ENCODE assay signal across 1 cellular context in the genomic region with DNA sequence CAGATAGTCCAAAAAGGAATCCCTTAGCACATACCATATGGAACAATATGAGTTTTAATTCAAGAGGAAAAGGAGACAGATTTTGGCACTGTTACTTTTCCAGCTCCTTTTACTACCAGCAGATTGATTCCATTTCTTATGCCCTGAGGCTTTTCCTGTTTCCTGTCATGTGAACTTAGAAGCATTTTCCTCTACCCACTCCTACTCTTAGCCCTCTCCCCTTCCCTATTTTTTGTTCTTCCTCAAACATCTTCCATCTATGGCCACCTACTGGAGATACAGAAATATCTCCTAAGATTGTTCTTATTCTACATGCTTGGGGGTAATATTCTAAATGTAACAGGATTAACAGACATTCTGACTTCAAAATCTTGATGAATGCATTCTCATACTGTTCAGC.
TF ChIP-seq lines count a peak whose summit lies in the region.

No MANE protein-coding gene starts in this region.

TF ChIP-seq in WTC11, 78 proteins besides CTCF, POLR2A, EP300 and RAD21 (continued from another document):
- TF ChIP-seq, protein P1, sequence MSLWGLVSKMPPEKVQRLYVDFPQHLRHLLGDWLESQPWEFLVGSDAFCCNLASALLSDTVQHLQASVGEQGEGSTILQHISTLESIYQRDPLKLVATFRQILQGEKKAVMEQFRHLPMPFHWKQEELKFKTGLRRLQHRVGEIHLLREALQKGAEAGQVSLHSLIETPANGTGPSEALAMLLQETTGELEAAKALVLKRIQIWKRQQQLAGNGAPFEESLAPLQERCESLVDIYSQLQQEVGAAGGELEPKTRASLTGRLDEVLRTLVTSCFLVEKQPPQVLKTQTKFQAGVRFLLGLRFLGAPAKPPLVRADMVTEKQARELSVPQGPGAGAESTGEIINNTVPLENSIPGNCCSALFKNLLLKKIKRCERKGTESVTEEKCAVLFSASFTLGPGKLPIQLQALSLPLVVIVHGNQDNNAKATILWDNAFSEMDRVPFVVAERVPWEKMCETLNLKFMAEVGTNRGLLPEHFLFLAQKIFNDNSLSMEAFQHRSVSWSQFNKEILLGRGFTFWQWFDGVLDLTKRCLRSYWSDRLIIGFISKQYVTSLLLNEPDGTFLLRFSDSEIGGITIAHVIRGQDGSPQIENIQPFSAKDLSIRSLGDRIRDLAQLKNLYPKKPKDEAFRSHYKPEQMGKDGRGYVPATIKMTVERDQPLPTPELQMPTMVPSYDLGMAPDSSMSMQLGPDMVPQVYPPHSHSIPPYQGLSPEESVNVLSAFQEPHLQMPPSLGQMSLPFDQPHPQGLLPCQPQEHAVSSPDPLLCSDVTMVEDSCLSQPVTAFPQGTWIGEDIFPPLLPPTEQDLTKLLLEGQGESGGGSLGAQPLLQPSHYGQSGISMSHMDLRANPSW (CRISPR knock-in tag; conservative IDR thresholded peaks at IDR 0.05; ENCODE audit: low read depth), result no peak
- TF ChIP-seq MXD4 (CRISPR knock-in tag; IDR thresholded peaks at IDR 0.05; ENCODE audit: borderline replicate concordance) (no peak), ATF1 (CRISPR knock-in tag; IDR thresholded peaks at IDR 0.05) (no peak), ZNF219 (CRISPR knock-in tag; IDR thresholded peaks at IDR 0.05; ENCODE audit: borderline replicate concordance) (no peak), KAT7 (CRISPR knock-in tag; IDR thresholded peaks at IDR 0.05; ENCODE audit: borderline replicate concordance) (no peak)
- TF ChIP-seq, protein P2, sequence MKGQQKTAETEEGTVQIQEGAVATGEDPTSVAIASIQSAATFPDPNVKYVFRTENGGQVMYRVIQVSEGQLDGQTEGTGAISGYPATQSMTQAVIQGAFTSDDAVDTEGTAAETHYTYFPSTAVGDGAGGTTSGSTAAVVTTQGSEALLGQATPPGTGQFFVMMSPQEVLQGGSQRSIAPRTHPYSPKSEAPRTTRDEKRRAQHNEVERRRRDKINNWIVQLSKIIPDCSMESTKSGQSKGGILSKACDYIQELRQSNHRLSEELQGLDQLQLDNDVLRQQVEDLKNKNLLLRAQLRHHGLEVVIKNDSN (CRISPR knock-in tag; IDR thresholded peaks at IDR 0.05), result no peak
TF ChIP-seq in WTC11: peak in this region for 0.
